8 cellular contexts compared by ENCODE assay signal in genomic region chr6:107488174-107488874, GRCh38. TPM values are rescaled to one million over a fixed set of nuclear protein-coding genes. Genes with fewer than 3 reads are reported as not detected.
A peak's percentile ranks its signal among the peaks of the same experiment; 100 is the strongest.
DNase-seq lines count a peak whose midpoint lies in the region; TF ChIP-seq lines count a peak whose summit lies in the region.

No MANE protein-coding gene starts in this region.

- H3K27me3 ChIP-seq in Peyer's patch = peaks cover 0 to 29% of the 10 kb centered on the region in 2 donors

- H3K4me3 ChIP-seq in Peyer's patch (peak overlapping the region; percentile 37 to 75 (median 68)), fibroblast of the aortic adventitia (ENCODE audit: low read depth, low read length) (peak overlapping the region; percentile 83)

- peak overlapping the region; percentile 76; the same call in 1 of the 2 replicates for H3K9ac ChIP-seq in ES-I3 (ENCODE audit: low read depth, low read length)

- no peak for DNase-seq in Peyer's patch
- DNase-seq in fibroblast of the aortic adventitia (ENCODE audit: low read depth) = no peak
- peak; percentile 66 for DNase-seq in putamen (ENCODE audit: low spot score)
- no peak for DNase-seq in NCI-H1092 treated with DMSO at 0.1 percent for 48 hours (lab: John Stamatoyannopoulos, UW)
- no peak for DNase-seq in mucosa of gallbladder (ENCODE audit: low spot score)
- DNase-seq in GOT3 (lab: John Stamatoyannopoulos, UW) = no peak
- no peak for DNase-seq in MV-4-11 (lab: John Stamatoyannopoulos, UW)

- H3K27ac ChIP-seq in Peyer's patch = peak overlapping the region in 2 of 4 donors; percentile 69 to 85

- no peak for TF ChIP-seq POLR2A in Peyer's patch (IDR thresholded peaks at IDR 0.05)

- peaks cover 18% of the 10 kb centered on the region for H3K4me1 ChIP-seq in ES-I3 (ENCODE audit: insufficient read depth, low read length)
- H3K4me1 ChIP-seq in Peyer's patch = peaks cover 0 to 37% (median 12%) of the 10 kb centered on the region in 4 donors

- no peaks in the 10 kb centered on the region for H3K9me3 ChIP-seq in ES-I3 (ENCODE audit: control insufficient read depth, insufficient read depth, low read length)
- H3K9me3 ChIP-seq in Peyer's patch = no peaks in the 10 kb centered on the region

- no peaks in the 10 kb centered on the region for H3K36me3 ChIP-seq in ES-I3 (ENCODE audit: insufficient read depth, low read length)
- H3K36me3 ChIP-seq in Peyer's patch = no peaks in the 10 kb centered on the region

- TF ChIP-seq CTCF in Peyer's patch (IDR thresholded peaks at IDR 0.05) (no peak), fibroblast of the aortic adventitia (IDR thresholded peaks at IDR 0.05; ENCODE audit: insufficient read depth, low read length) (no peak)

RNA-seq across cellular contexts. Expression of gene SOBP, which starts 1.6 kb away (rescaled TPM):
- total RNA-seq in Peyer's patch (10 to 100 TPM in 1 of 4 donors, 1 to 10 TPM in 2, under 1 TPM in 1; 0.35 to 13.2 (median 1.8) TPM), fibroblast of the aortic adventitia (ENCODE audit: low replicate concordance) (7.4 and 7.9 TPM in 2 replicates), mucosa of gallbladder (11.0 TPM)

RNA-seq across cellular contexts. Expression of gene PDSS2, which starts 29.0 kb away (rescaled TPM):
- total RNA-seq in Peyer's patch = 10 to 100 TPM in 3 of 4 donors, 1 to 10 TPM in 1; 9.5 to 16.5 (median 15.4) TPM
- total RNA-seq in fibroblast of the aortic adventitia (ENCODE audit: low replicate concordance) = 10.1 and 14.4 TPM in 2 replicates
- total RNA-seq in mucosa of gallbladder = 17.7 TPM
